21 cellular contexts compared by ENCODE assay signal in the genomic region with DNA sequence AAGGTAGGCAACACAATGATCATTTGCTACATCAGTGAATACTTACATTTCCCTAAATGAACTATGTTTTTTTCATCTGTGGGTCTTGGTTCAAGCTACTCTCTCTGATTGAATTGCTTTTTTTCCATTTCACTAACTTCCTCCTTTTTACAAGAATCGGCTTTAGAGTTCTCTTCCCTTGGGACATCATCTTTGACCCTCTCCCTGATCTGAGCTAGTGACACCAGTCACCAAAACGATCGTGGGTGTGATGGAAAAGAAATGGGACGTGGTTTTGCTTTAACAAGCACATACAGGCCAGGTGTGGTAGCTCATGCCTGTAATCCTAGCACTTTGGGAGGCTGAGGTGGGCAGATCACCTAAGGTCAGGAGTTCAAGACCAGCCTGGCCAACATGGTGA.
"Had no signal": no experiment of that assay in that cellular context is flagged by ENCODE, and none has a peak within 500 bp of the region (broad histone marks: within the 10 kb centered on the region; RNA-seq: fewer than 3 reads in every experiment).

No MANE protein-coding gene starts in this region.

- H3K36me3 Mint-ChIP-seq: immature natural killer cell; naive thymus-derived CD4-positive, alpha-beta T cell; type B pancreatic cell had no signal

- H3K9me3 ChIP-seq: esophagus muscularis mucosa, gastroesophageal sphincter, sigmoid colon, thyroid gland, uterus had no signal

- DNase-seq: effector memory CD8-positive, alpha-beta T cell; foreskin fibroblast; immature natural killer cell; left colon; mammary epithelial cell; naive thymus-derived CD4-positive, alpha-beta T cell; posterior cingulate gyrus; sigmoid colon; stimulated activated CD4-positive, alpha-beta T cell treated with anti-CD3 and anti-CD28 coated beads, Interleukin-2, amount 100 ng/mL, for 24 hours; stimulated activated CD4-positive, alpha-beta T cell treated with anti-CD3 and anti-CD28 coated beads, Interleukin-4, amount 100 ng/mL, for 4 hours; stimulated activated naive CD4-positive, alpha-beta T cell treated with Interleukin-2 at 50 U/mL for 16 hours; thyroid gland; uterus had no signal

- H3K4me3 ChIP-seq: esophagus muscularis mucosa, gastroesophageal sphincter, sigmoid colon, skin epidermis, thyroid gland, uterus had no signal

- H3K27ac Mint-ChIP-seq: dendritic cell treated with granulocyte-macrophage colony-stimulating factor and Interleukin-4, amounts not matched to agents 40 ng/mL and 50 ng/mL, for 4 days; effector memory CD8-positive, alpha-beta T cell; immature natural killer cell; type B pancreatic cell had no signal

- H3K4me1 ChIP-seq: esophagus muscularis mucosa, gastroesophageal sphincter, sigmoid colon, uterus had no signal

- H3K36me3 ChIP-seq: esophagus muscularis mucosa, gastroesophageal sphincter, sigmoid colon, thyroid gland, uterus had no signal

- H3K27me3 ChIP-seq: gastroesophageal sphincter, sigmoid colon, thyroid gland, uterus had no signal

- H3K4me3 Mint-ChIP-seq: dendritic cell treated with granulocyte-macrophage colony-stimulating factor and Interleukin-4, amounts not matched to agents 40 ng/mL and 50 ng/mL, for 4 days; effector memory CD8-positive, alpha-beta T cell; immature natural killer cell; naive thymus-derived CD4-positive, alpha-beta T cell; neural crest cell; type B pancreatic cell had no signal

- FAIRE-seq: colon had no signal

- H3K4me1 Mint-ChIP-seq: immature natural killer cell; naive thymus-derived CD4-positive, alpha-beta T cell; neural crest cell had no signal

- H3K27ac ChIP-seq: epithelial cell of prostate, esophagus muscularis mucosa, gastroesophageal sphincter, sigmoid colon, skin epidermis, thyroid gland, uterus had no signal

- H3K27me3 Mint-ChIP-seq: dendritic cell treated with granulocyte-macrophage colony-stimulating factor and Interleukin-4, amounts not matched to agents 40 ng/mL and 50 ng/mL, for 4 days; type B pancreatic cell had no signal

- H3K9me3 Mint-ChIP-seq: dendritic cell treated with granulocyte-macrophage colony-stimulating factor and Interleukin-4, amounts not matched to agents 40 ng/mL and 50 ng/mL, for 4 days; effector memory CD8-positive, alpha-beta T cell; immature natural killer cell; naive thymus-derived CD4-positive, alpha-beta T cell; neural crest cell; type B pancreatic cell had no signal
